2 cellular contexts compared by ENCODE assay signal in genomic region chr9:111863636-111864035, GRCh38.
TF ChIP-seq lines count a peak whose summit lies in the region.

No MANE protein-coding gene starts in this region.

TF ChIP-seq in GM23338, 12 proteins besides CTCF, POLR2A, EP300 and RAD21:
- TF ChIP-seq EZH2 (IDR thresholded peaks at IDR 0.05; ENCODE audit: low read depth, unreplicated experiment) (no peak), ZNF331 (CRISPR knock-in tag; IDR thresholded peaks at IDR 0.05; ENCODE audit: low read depth) (no peak), ZNF114 (CRISPR knock-in tag; IDR thresholded peaks at IDR 0.05) (no peak), CREB1 (CRISPR knock-in tag; IDR thresholded peaks at IDR 0.05; ENCODE audit: low read depth) (no peak), POLR2AphosphoS5 (IDR thresholded peaks at IDR 0.05; ENCODE audit: low read depth) (no peak), JUNB (IDR thresholded peaks at IDR 0.05; ENCODE audit: unreplicated experiment) (no peak), STAT1 (IDR thresholded peaks at IDR 0.05; ENCODE audit: unreplicated experiment) (no peak), ETS1 (IDR thresholded peaks at IDR 0.05) (no peak), EZH2phosphoT487 (IDR thresholded peaks at IDR 0.05; ENCODE audit: unreplicated experiment) (no peak), NANOG (IDR thresholded peaks at IDR 0.05; ENCODE audit: borderline replicate concordance) (no peak)
- TF ChIP-seq, protein P1, sequence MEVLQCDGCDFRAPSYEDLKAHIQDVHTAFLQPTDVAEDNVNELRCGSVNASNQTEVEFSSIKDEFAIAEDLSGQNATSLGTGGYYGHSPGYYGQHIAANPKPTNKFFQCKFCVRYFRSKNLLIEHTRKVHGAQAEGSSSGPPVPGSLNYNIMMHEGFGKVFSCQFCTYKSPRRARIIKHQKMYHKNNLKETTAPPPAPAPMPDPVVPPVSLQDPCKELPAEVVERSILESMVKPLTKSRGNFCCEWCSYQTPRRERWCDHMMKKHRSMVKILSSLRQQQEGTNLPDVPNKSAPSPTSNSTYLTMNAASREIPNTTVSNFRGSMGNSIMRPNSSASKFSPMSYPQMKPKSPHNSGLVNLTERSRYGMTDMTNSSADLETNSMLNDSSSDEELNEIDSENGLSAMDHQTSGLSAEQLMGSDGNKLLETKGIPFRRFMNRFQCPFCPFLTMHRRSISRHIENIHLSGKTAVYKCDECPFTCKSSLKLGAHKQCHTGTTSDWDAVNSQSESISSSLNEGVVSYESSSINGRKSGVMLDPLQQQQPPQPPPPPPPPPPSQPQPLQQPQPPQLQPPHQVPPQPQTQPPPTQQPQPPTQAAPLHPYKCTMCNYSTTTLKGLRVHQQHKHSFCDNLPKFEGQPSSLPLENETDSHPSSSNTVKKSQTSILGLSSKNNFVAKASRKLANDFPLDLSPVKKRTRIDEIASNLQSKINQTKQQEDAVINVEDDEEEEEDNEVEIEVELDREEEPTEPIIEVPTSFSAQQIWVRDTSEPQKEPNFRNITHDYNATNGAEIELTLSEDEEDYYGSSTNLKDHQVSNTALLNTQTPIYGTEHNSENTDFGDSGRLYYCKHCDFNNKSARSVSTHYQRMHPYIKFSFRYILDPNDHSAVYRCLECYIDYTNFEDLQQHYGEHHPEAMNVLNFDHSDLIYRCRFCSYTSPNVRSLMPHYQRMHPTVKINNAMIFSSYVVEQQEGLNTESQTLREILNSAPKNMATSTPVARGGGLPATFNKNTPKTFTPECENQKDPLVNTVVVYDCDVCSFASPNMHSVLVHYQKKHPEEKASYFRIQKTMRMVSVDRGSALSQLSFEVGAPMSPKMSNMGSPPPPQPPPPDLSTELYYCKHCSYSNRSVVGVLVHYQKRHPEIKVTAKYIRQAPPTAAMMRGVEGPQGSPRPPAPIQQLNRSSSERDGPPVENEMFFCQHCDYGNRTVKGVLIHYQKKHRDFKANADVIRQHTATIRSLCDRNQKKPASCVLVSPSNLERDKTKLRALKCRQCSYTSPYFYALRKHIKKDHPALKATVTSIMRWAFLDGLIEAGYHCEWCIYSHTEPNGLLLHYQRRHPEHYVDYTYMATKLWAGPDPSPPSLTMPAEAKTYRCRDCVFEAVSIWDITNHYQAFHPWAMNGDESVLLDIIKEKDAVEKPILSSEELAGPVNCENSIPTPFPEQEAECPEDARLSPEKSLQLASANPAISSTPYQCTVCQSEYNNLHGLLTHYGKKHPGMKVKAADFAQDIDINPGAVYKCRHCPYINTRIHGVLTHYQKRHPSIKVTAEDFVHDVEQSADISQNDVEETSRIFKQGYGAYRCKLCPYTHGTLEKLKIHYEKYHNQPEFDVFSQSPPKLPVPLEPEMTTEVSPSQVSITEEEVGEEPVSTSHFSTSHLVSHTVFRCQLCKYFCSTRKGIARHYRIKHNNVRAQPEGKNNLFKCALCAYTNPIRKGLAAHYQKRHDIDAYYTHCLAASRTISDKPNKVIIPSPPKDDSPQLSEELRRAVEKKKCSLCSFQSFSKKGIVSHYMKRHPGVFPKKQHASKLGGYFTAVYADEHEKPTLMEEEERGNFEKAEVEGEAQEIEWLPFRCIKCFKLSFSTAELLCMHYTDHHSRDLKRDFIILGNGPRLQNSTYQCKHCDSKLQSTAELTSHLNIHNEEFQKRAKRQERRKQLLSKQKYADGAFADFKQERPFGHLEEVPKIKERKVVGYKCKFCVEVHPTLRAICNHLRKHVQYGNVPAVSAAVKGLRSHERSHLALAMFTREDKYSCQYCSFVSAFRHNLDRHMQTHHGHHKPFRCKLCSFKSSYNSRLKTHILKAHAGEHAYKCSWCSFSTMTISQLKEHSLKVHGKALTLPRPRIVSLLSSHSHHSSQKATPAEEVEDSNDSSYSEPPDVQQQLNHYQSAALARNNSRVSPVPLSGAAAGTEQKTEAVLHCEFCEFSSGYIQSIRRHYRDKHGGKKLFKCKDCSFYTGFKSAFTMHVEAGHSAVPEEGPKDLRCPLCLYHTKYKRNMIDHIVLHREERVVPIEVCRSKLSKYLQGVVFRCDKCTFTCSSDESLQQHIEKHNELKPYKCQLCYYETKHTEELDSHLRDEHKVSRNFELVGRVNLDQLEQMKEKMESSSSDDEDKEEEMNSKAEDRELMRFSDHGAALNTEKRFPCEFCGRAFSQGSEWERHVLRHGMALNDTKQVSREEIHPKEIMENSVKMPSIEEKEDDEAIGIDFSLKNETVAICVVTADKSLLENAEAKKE (CRISPR knock-in tag; IDR thresholded peaks at IDR 0.05) = no peak
- TF ChIP-seq, protein P2, sequence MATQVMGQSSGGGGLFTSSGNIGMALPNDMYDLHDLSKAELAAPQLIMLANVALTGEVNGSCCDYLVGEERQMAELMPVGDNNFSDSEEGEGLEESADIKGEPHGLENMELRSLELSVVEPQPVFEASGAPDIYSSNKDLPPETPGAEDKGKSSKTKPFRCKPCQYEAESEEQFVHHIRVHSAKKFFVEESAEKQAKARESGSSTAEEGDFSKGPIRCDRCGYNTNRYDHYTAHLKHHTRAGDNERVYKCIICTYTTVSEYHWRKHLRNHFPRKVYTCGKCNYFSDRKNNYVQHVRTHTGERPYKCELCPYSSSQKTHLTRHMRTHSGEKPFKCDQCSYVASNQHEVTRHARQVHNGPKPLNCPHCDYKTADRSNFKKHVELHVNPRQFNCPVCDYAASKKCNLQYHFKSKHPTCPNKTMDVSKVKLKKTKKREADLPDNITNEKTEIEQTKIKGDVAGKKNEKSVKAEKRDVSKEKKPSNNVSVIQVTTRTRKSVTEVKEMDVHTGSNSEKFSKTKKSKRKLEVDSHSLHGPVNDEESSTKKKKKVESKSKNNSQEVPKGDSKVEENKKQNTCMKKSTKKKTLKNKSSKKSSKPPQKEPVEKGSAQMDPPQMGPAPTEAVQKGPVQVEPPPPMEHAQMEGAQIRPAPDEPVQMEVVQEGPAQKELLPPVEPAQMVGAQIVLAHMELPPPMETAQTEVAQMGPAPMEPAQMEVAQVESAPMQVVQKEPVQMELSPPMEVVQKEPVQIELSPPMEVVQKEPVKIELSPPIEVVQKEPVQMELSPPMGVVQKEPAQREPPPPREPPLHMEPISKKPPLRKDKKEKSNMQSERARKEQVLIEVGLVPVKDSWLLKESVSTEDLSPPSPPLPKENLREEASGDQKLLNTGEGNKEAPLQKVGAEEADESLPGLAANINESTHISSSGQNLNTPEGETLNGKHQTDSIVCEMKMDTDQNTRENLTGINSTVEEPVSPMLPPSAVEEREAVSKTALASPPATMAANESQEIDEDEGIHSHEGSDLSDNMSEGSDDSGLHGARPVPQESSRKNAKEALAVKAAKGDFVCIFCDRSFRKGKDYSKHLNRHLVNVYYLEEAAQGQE (IDR thresholded peaks at IDR 0.05; ENCODE audit: unreplicated experiment) = no peak

TF ChIP-seq in H1, 55 proteins besides CTCF, POLR2A, EP300 and RAD21:
- no peak for TF ChIP-seq CHD1 (IDR thresholded peaks at IDR 0.05; ENCODE audit: low read depth, low read length)
- TF ChIP-seq KDM1A (IDR thresholded peaks at IDR 0.05; ENCODE audit: borderline replicate concordance, low read length) = no peak
- no peak for TF ChIP-seq CEBPB (IDR thresholded peaks at IDR 0.05; ENCODE audit: low read depth, low read length)
- TF ChIP-seq MAFK (IDR thresholded peaks at IDR 0.05; ENCODE audit: low read depth, low read length) = no peak
- no peak for TF ChIP-seq CBX8 (IDR thresholded peaks at IDR 0.05; ENCODE audit: borderline replicate concordance, low read depth, low read length)
- TF ChIP-seq SIX5 (IDR thresholded peaks at IDR 0.05; ENCODE audit: low read depth, low read length) = no peak
- TF ChIP-seq SIN3A (conservative IDR thresholded peaks at IDR 0.05 in 1 of 2, IDR thresholded peaks at IDR 0.05 in 1 of 2; ENCODE audit: low read depth in 1 of 2, low read length in 2 of 2) = no peak
- TF ChIP-seq, protein P3, sequence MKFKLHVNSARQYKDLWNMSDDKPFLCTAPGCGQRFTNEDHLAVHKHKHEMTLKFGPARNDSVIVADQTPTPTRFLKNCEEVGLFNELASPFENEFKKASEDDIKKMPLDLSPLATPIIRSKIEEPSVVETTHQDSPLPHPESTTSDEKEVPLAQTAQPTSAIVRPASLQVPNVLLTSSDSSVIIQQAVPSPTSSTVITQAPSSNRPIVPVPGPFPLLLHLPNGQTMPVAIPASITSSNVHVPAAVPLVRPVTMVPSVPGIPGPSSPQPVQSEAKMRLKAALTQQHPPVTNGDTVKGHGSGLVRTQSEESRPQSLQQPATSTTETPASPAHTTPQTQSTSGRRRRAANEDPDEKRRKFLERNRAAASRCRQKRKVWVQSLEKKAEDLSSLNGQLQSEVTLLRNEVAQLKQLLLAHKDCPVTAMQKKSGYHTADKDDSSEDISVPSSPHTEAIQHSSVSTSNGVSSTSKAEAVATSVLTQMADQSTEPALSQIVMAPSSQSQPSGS (IDR thresholded peaks at IDR 0.05; ENCODE audit: low read length) = no peak
- no peak for TF ChIP-seq EGR1 (IDR thresholded peaks at IDR 0.05; ENCODE audit: borderline replicate concordance, low read depth, low read length)
- TF ChIP-seq HDAC6 (IDR thresholded peaks at IDR 0.05; ENCODE audit: low read depth, low read length) = no peak
- no peak for TF ChIP-seq KDM4A (IDR thresholded peaks at IDR 0.05; ENCODE audit: low read depth, low read length, severe bottlenecking)
- TF ChIP-seq ASH2L (IDR thresholded peaks at IDR 0.05; ENCODE audit: low read length) = no peak
- TF ChIP-seq SP2 (IDR thresholded peaks at IDR 0.05; ENCODE audit: low read length) = no peak
